21 cellular contexts compared by ENCODE assay signal in genomic region chr4:122861544-122861943, GRCh38. TPM values are rescaled to one million over a fixed set of nuclear protein-coding genes. Genes with fewer than 3 reads are reported as not detected.
"Had no signal": no experiment of that assay in that cellular context is flagged by ENCODE, and none has a peak within 500 bp of the region (broad histone marks: within the 10 kb centered on the region; RNA-seq: fewer than 3 reads in every experiment).

No MANE protein-coding gene starts in this region.

- H3K4me1 ChIP-seq: spleen had no signal

- H3K4me3 ChIP-seq: esophagus muscularis mucosa, gastrocnemius medialis, heart right ventricle, mucosa of descending colon, spleen had no signal

- H3K36me3 Mint-ChIP-seq: natural killer cell; stimulated activated memory B cell treated with anti-CD40 and anti-IgM and Interleukin-4, amounts not matched to agents 10 μg/mL and 1 μg/mL and 100 μg/mL, for 72 hours had no signal

- H3K9me3 Mint-ChIP-seq: dendritic cell treated with granulocyte-macrophage colony-stimulating factor and Interleukin-4, amounts not matched to agents 40 ng/mL and 50 ng/mL, for 4 days; effector memory CD8-positive, alpha-beta T cell; natural killer cell; stimulated activated memory B cell treated with anti-CD40 and anti-IgM and Interleukin-4, amounts not matched to agents 10 μg/mL and 1 μg/mL and 100 μg/mL, for 72 hours; stimulated activated naive CD8-positive, alpha-beta T cell treated with anti-CD3 and anti-CD28 coated beads, Interleukin-15, Interleukin-2, amounts not matched to agents 100 ng/mL and 50 ng/mL, for 24 hours had no signal

- H3K4me1 Mint-ChIP-seq: natural killer cell; stimulated activated memory B cell treated with anti-CD40 and anti-IgM and Interleukin-4, amounts not matched to agents 10 μg/mL and 1 μg/mL and 100 μg/mL, for 72 hours had no signal

- DNase-seq: effector memory CD8-positive, alpha-beta T cell; gastrocnemius medialis; heart right ventricle; hypothalamus; kidney glomerular epithelial cell; mammary epithelial cell; mucosa of descending colon; natural killer cell; posterior cingulate gyrus; spleen; stimulated activated CD4-positive, alpha-beta T cell treated with anti-CD3 and anti-CD28 coated beads, Interleukin-15, amount 100 ng/mL, for 24 hours; stimulated activated CD4-positive, alpha-beta T cell treated with anti-CD3 and anti-CD28 coated beads, Interleukin-1b, Interleukin-23, amount 100 ng/mL, for 48 hours; stimulated activated CD4-positive, alpha-beta T cell treated with anti-CD3 and anti-CD28 coated beads, Interleukin-4, amount 100 ng/mL, for 24 hours; trophoblast cell had no signal

- H3K4me3 Mint-ChIP-seq: dendritic cell treated with granulocyte-macrophage colony-stimulating factor and Interleukin-4, amounts not matched to agents 40 ng/mL and 50 ng/mL, for 4 days; effector memory CD8-positive, alpha-beta T cell; natural killer cell; stimulated activated memory B cell treated with anti-CD40 and anti-IgM and Interleukin-4, amounts not matched to agents 10 μg/mL and 1 μg/mL and 100 μg/mL, for 72 hours; stimulated activated naive CD8-positive, alpha-beta T cell treated with anti-CD3 and anti-CD28 coated beads, Interleukin-15, Interleukin-2, amounts not matched to agents 100 ng/mL and 50 ng/mL, for 24 hours had no signal

- ATAC-seq: effector memory CD8-positive, alpha-beta T cell; gastrocnemius medialis; heart right ventricle; mucosa of descending colon; natural killer cell; sciatic nerve; stimulated activated memory B cell treated with anti-CD40 and anti-IgM and Interleukin-4, amounts not matched to agents 10 μg/mL and 1 μg/mL and 100 μg/mL, for 72 hours had no signal

- H3K36me3 ChIP-seq: esophagus muscularis mucosa, gastrocnemius medialis, heart right ventricle, neutrophil, spleen had no signal

- H3K9me3 ChIP-seq: esophagus muscularis mucosa, gastrocnemius medialis, heart right ventricle, mucosa of descending colon, neutrophil, spleen had no signal

- H3K27ac Mint-ChIP-seq: dendritic cell treated with granulocyte-macrophage colony-stimulating factor and Interleukin-4, amounts not matched to agents 40 ng/mL and 50 ng/mL, for 4 days; effector memory CD8-positive, alpha-beta T cell; natural killer cell; stimulated activated memory B cell treated with anti-CD40 and anti-IgM and Interleukin-4, amounts not matched to agents 10 μg/mL and 1 μg/mL and 100 μg/mL, for 72 hours; stimulated activated naive CD8-positive, alpha-beta T cell treated with anti-CD3 and anti-CD28 coated beads, Interleukin-15, Interleukin-2, amounts not matched to agents 100 ng/mL and 50 ng/mL, for 24 hours had no signal

- H3K27ac ChIP-seq: epithelial cell of prostate, esophagus muscularis mucosa, gastrocnemius medialis, heart right ventricle, neutrophil, spleen had no signal

- H3K27me3 ChIP-seq: esophagus muscularis mucosa, gastrocnemius medialis, heart right ventricle had no signal

RNA-seq across cellular contexts. Expression of gene FGF2, which starts 34.9 kb away (rescaled TPM):
- total RNA-seq: natural killer cell had no signal
